In genomic region chr6:88166493-88166900, GRCh38 we compare ENCODE assay signal across 8 cellular contexts. TPM values are rescaled to one million over a fixed set of nuclear protein-coding genes. Genes with fewer than 3 reads are reported as not detected.
DNase-seq lines count a peak whose midpoint lies in the region; ATAC-seq and TF ChIP-seq lines count a peak whose summit lies in the region.

No MANE protein-coding gene starts in this region.

- H3K27ac ChIP-seq in MM.1S (ENCODE audit: low read length): no peak overlapping the region
- H3K27ac ChIP-seq in colonic mucosa: no peak overlapping the region

- no peaks in the 10 kb centered on the region for H4K20me1 ChIP-seq in MM.1S (ENCODE audit: insufficient read depth, low read length)

- 0 out of 2 replicates have a peak, but pooled peaks cover 4% of the 10 kb centered on the region for H3F3A ChIP-seq in MM.1S (ENCODE audit: insufficient read depth, low read length)

- in situ Hi-C loops in GM13976 (cut with MboI; ENCODE audit: low sequenced_read_pairs, unreplicated experiment): loop anchor here (10.0 kb wide), 2 partner anchors 242 to 472 kb away; no protein-coding TSS in a partner anchor

- H3K27me3 ChIP-seq in MM.1S (replicated peaks; ENCODE audit: insufficient read depth, low read length): no peaks in the 10 kb centered on the region; the same call in 1 of the 2 replicates
- peaks cover 25% of the 10 kb centered on the region for H3K27me3 ChIP-seq in colonic mucosa

- H3K4me2 ChIP-seq in MM.1S (ENCODE audit: low read depth, low read length): peak overlapping the region; percentile 82

- no peak for DNase-seq in MM.1S
- DNase-seq in colonic mucosa: peak; percentile 24
- DNase-seq in mucosa of descending colon: peak in 2 of 3 donors; percentile 13 to 63
- DNase-seq in GM13976 (ENCODE audit: low spot score): no peak
- no peak for DNase-seq in germinal center (ENCODE audit: low spot score)
- no peak for DNase-seq in T-helper 9 cell

- TF ChIP-seq CTCF in MM.1S (IDR thresholded peaks at IDR 0.05; ENCODE audit: low read length) (no peak), colonic mucosa (IDR thresholded peaks at IDR 0.05) (no peak), mucosa of descending colon (IDR thresholded peaks at IDR 0.05) (no peak), GM13976 (IDR thresholded peaks at IDR 0.05; ENCODE audit: borderline replicate concordance, control extremely low read depth, extremely low read depth, insufficient read depth, missing control alignments) (no peak)

- H3K36me3 ChIP-seq in MM.1S (replicated peaks; ENCODE audit: insufficient read depth, low read length): no peaks in the 10 kb centered on the region
- no peaks in the 10 kb centered on the region for H3K36me3 ChIP-seq in colonic mucosa
- H3K36me3 ChIP-seq in mucosa of descending colon (ENCODE audit: low read depth): no peaks in the 10 kb centered on the region

- no peaks in the 10 kb centered on the region for H3K9me2 ChIP-seq in MM.1S (replicated peaks; ENCODE audit: insufficient read depth, low read length)

- peak overlapping the region; percentile 40; the same call in 1 of the 2 replicates for H3K9ac ChIP-seq in MM.1S (ENCODE audit: low read length)
- H3K9ac ChIP-seq in colonic mucosa (ENCODE audit: low read depth in 2 of 2, low read length in 2 of 2): peak overlapping the region in 1 of 2 donors; percentile 56

- 0 out of 2 replicates have a peak, but pooled peaks cover 5% of the 10 kb centered on the region for H3K4me1 ChIP-seq in MM.1S (ENCODE audit: low read length)
- peaks cover 3% of the 10 kb centered on the region for H3K4me1 ChIP-seq in colonic mucosa
- H3K4me1 ChIP-seq in mucosa of descending colon (ENCODE audit: low read depth): peaks cover 12% of the 10 kb centered on the region

- intact Hi-C loops in colonic mucosa (cut with DNase I) (loop anchor here (5.0 kb wide), 1 partner anchor 234 kb away; no protein-coding TSS in a partner anchor), mucosa of descending colon (cut with DNase I, micrococcal nuclease) (loop anchor here (10.0 kb wide), 1 partner anchor 232 kb away; no protein-coding TSS in a partner anchor)

- H3K79me2 ChIP-seq in MM.1S (ENCODE audit: low read length): no peaks in the 10 kb centered on the region

- peak overlapping the region; percentile 94 for H2AFZ ChIP-seq in MM.1S (ENCODE audit: low read length)

- ATAC-seq in GM21447 (IDR thresholded peaks at IDR 0.05; ENCODE audit: unreplicated experiment) (peak; percentile 25), mucosa of descending colon (peak; percentile 39)

- H3K4me3 ChIP-seq in GM08714 (ENCODE audit: low read length) (peak overlapping the region; percentile 76), MM.1S (ENCODE audit: low read length) (peak overlapping the region; percentile 68), colonic mucosa (peak overlapping the region; percentile 52), mucosa of descending colon (peak overlapping the region; percentile 9)

- H3K9me3 ChIP-seq in MM.1S (replicated peaks; ENCODE audit: insufficient read depth, low read length) (no peaks in the 10 kb centered on the region), colonic mucosa (no peaks in the 10 kb centered on the region), mucosa of descending colon (no peaks in the 10 kb centered on the region)

RNA-seq across cellular contexts. Expression of gene CNR1, which starts 0.3 kb away (rescaled TPM):
- total RNA-seq in colonic mucosa (1 to 10 TPM in 1 of 2 donors, under 1 TPM in 1; 0.82 to 2.9 TPM), mucosa of descending colon (10 to 100 TPM in 1 of 3 donors, 1 to 10 TPM in 2; 3.5 to 17.3 (median 4.1) TPM)

Comparison
In these comparisons a context has a peak if more than half of its experiments do, and no peak if none do; other contexts are left out.
1. H3K4me3 ChIP-seq: peak in every context shown above with its lines; median percentile 76 in GM08714; 68 in MM.1S; 52 in colonic mucosa; 9 in mucosa of descending colon.
2. DNase-seq: peak in colonic mucosa (single experiment) and mucosa of descending colon (2 of 3); none in MM.1S (single experiment), GM13976 (single experiment), germinal center (single experiment) and T-helper 9 cell (single experiment).